Comparison of ENCODE assay signal across 17 cellular contexts in the genomic region with DNA sequence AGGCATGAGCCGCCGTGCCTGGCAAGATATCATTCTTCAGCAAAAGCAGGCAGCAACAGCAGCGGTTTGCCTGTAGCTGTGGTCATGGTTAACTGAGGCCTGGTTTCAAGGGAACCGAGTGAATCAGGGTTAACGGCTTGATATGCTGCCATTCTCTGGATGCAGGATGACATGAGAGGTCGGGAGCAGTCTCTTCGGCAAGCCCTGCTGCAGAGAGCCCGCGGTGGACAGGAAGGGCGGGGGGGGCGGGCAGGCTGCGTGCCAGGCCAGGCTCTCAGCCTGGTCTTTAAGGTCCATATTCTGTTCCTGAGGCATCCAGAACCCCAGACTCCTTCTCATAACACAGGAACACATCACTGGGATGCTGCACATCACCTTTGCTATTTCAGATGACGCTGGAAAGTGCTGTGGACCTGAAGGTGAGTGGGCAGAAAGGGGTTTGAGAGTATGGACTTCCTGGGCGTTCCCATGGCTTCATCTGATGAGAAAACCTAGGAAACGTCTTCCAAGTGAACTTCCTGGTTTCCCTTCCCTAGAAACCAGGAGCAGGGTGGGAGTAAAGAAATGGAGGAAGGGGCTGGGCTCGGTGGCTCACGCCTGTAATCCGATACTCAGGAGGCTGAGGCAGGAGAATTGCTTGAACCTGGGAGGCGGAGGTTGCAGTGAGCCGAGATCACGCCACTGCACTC.
A peak's percentile ranks its signal among the peaks of the same experiment; 100 is the strongest.
DNase-seq lines count a peak whose midpoint lies in the region; ATAC-seq, FAIRE-seq and TF ChIP-seq lines count a peak whose summit lies in the region.
"Had no signal": no experiment of that assay in that cellular context is flagged by ENCODE, and none has a peak within 500 bp of the region (broad histone marks: within the 10 kb centered on the region; RNA-seq: fewer than 3 reads in every experiment).

No MANE protein-coding gene starts in this region.

- H3K4me1 ChIP-seq in heart left ventricle (peaks cover 0 to 38% (median 9%) of the 10 kb centered on the region in 12 donors), lower lobe of right lung (peaks cover 9% of the 10 kb centered on the region), gastrocnemius medialis (no peaks in the 10 kb centered on the region)

- TF ChIP-seq POLR2A in heart left ventricle (IDR thresholded peaks at IDR 0.05) (no peak), gastrocnemius medialis (IDR thresholded peaks at IDR 0.05) (no peak)

- H3K27me3 ChIP-seq in heart left ventricle (no peaks in the 10 kb centered on the region), lower lobe of right lung (ENCODE audit: low read depth) (no peaks in the 10 kb centered on the region), gastrocnemius medialis (no peaks in the 10 kb centered on the region)

- H3K27ac Mint-ChIP-seq in dendritic cell treated with granulocyte-macrophage colony-stimulating factor and Interleukin-4, amounts not matched to agents 40 ng/mL and 50 ng/mL, for 4 days, result peak overlapping the region; percentile 18
- H3K27ac Mint-ChIP-seq in activated naive CD8-positive, alpha-beta T cell treated with anti-CD3 and anti-CD28 coated beads for 36 hours, result no peak overlapping the region

- H3K9me3 ChIP-seq in heart left ventricle (no peaks in the 10 kb centered on the region), lower lobe of right lung (no peaks in the 10 kb centered on the region), gastrocnemius medialis (no peaks in the 10 kb centered on the region)

- no peaks in the 10 kb centered on the region for H3K9me3 Mint-ChIP-seq in dendritic cell treated with granulocyte-macrophage colony-stimulating factor and Interleukin-4, amounts not matched to agents 40 ng/mL and 50 ng/mL, for 4 days
- no peaks in the 10 kb centered on the region for H3K9me3 Mint-ChIP-seq in activated naive CD8-positive, alpha-beta T cell treated with anti-CD3 and anti-CD28 coated beads for 36 hours

- intact Hi-C loops in dendritic cell treated with granulocyte-macrophage colony-stimulating factor and Interleukin-4, amounts not matched to agents 40 ng/mL and 50 ng/mL, for 4 days (cut with micrococcal nuclease), result no loop called here
- intact Hi-C loops in heart left ventricle (cut with DNase I) (no loop called here), lower lobe of right lung (cut with DNase I) (no loop called here), gastrocnemius medialis (cut with DNase I; ENCODE audit: low total_unique reads) (no loop called here)

- DNase-seq in heart left ventricle (peak in 3 of 5 donors; percentile 29 to 39 (median 36)), lower lobe of right lung (no peak), gastrocnemius medialis (no peak), frontal cortex (ENCODE audit: low spot score in 2 of 2) (no peak)
- no peak for DNase-seq in activated naive CD8-positive, alpha-beta T cell treated with anti-CD3 and anti-CD28 coated beads for 36 hours
- DNase-seq: AML-193, DMS79 treated with DMSO at 0.1 percent for 48 hours, NCI-H1417, NCI-H187 treated with DMSO at 0.1 percent for 48 hours, NCI-H2227 treated with DMSO at 0.1 percent for 48 hours, NCI-H510A treated with DMSO at 0.1 percent for 48 hours, NCI-H774, SHP77 had no signal

- WGBS in heart left ventricle, 4 donors, result 63 to 81% (median 67%) methylated on average over 16 to 21 of the region's 21 CpGs

- H3K4me3 Mint-ChIP-seq in dendritic cell treated with granulocyte-macrophage colony-stimulating factor and Interleukin-4, amounts not matched to agents 40 ng/mL and 50 ng/mL, for 4 days, result no peak overlapping the region
- H3K4me3 Mint-ChIP-seq in activated naive CD8-positive, alpha-beta T cell treated with anti-CD3 and anti-CD28 coated beads for 36 hours, result no peak overlapping the region

- TF ChIP-seq CTCF in heart left ventricle (IDR thresholded peaks at IDR 0.05) (no peak), lower lobe of right lung (IDR thresholded peaks at IDR 0.05) (no peak), gastrocnemius medialis (IDR thresholded peaks at IDR 0.05 in 4 of 5, conservative IDR thresholded peaks at IDR 0.05 in 1 of 5) (no peak)

- no peak overlapping the region for H3K4me3 ChIP-seq in heart left ventricle
- no peak overlapping the region for H3K4me3 ChIP-seq in lower lobe of right lung
- H3K4me3 ChIP-seq in gastrocnemius medialis, result no peak overlapping the region

- FAIRE-seq in frontal cortex (lab: Jason Lieb, UNC), result no peak
- FAIRE-seq: RCC 7860 had no signal

- H3K27ac ChIP-seq in heart left ventricle (peak overlapping the region in 9 of 12 donors; percentile 15 to 73 (median 64)), lower lobe of right lung (peak overlapping the region; percentile 47), gastrocnemius medialis (peak overlapping the region in 3 of 4 donors; percentile 21 to 52 (median 45))
- H3K27ac ChIP-seq: C4-2B had no signal

- H3K4me1 Mint-ChIP-seq in dendritic cell treated with granulocyte-macrophage colony-stimulating factor and Interleukin-4, amounts not matched to agents 40 ng/mL and 50 ng/mL, for 4 days (ENCODE audit: low read depth), result peaks cover 37% of the 10 kb centered on the region
- H3K4me1 Mint-ChIP-seq in activated naive CD8-positive, alpha-beta T cell treated with anti-CD3 and anti-CD28 coated beads for 36 hours, result no peaks in the 10 kb centered on the region

- ATAC-seq in heart left ventricle (peak; percentile 19 to 83 (median 54)), lower lobe of right lung (peak in 1 of 2 donors; percentile 7), gastrocnemius medialis (no peak), HG03354 (IDR thresholded peaks at IDR 0.05; ENCODE audit: poor library complexity, severe bottlenecking, unreplicated experiment) (no peak)

- no peaks in the 10 kb centered on the region for H3K27me3 Mint-ChIP-seq in dendritic cell treated with granulocyte-macrophage colony-stimulating factor and Interleukin-4, amounts not matched to agents 40 ng/mL and 50 ng/mL, for 4 days
- H3K27me3 Mint-ChIP-seq in activated naive CD8-positive, alpha-beta T cell treated with anti-CD3 and anti-CD28 coated beads for 36 hours, result no peaks in the 10 kb centered on the region

- in situ Hi-C loops in gastrocnemius medialis (cut with MboI; ENCODE audit: low sequenced_read_pairs in 4 of 4), result no loop called here

- peaks cover 68% of the 10 kb centered on the region for H3K36me3 Mint-ChIP-seq in dendritic cell treated with granulocyte-macrophage colony-stimulating factor and Interleukin-4, amounts not matched to agents 40 ng/mL and 50 ng/mL, for 4 days (ENCODE audit: low read depth)
- H3K36me3 Mint-ChIP-seq in activated naive CD8-positive, alpha-beta T cell treated with anti-CD3 and anti-CD28 coated beads for 36 hours, result peaks cover 12% of the 10 kb centered on the region

- H3K36me3 ChIP-seq in heart left ventricle (peaks cover 0 to 41% (median 20%) of the 10 kb centered on the region in 9 donors), lower lobe of right lung (peaks cover 50% of the 10 kb centered on the region), gastrocnemius medialis (peaks cover 0 to 36% of the 10 kb centered on the region in 2 donors)

Comparison
In these comparisons a context has a peak if more than half of its experiments do, and no peak if none do; other contexts are left out.
1. ATAC-seq: peak in heart left ventricle (4 of 4); none in gastrocnemius medialis (0 of 2) and HG03354 (single experiment).
2. DNase-seq: peak in heart left ventricle (3 of 5); none in lower lobe of right lung (single experiment), gastrocnemius medialis (0 of 2), activated naive CD8-positive, alpha-beta T cell treated with anti-CD3 and anti-CD28 coated beads for 36 hours (single experiment) and frontal cortex (0 of 2).
3. Peak in every context shown above with its lines, with median percentiles within 50 percentile points of each other: H3K27ac ChIP-seq.